Comparison of ENCODE assay signal across 8 cellular contexts in the genomic region with DNA sequence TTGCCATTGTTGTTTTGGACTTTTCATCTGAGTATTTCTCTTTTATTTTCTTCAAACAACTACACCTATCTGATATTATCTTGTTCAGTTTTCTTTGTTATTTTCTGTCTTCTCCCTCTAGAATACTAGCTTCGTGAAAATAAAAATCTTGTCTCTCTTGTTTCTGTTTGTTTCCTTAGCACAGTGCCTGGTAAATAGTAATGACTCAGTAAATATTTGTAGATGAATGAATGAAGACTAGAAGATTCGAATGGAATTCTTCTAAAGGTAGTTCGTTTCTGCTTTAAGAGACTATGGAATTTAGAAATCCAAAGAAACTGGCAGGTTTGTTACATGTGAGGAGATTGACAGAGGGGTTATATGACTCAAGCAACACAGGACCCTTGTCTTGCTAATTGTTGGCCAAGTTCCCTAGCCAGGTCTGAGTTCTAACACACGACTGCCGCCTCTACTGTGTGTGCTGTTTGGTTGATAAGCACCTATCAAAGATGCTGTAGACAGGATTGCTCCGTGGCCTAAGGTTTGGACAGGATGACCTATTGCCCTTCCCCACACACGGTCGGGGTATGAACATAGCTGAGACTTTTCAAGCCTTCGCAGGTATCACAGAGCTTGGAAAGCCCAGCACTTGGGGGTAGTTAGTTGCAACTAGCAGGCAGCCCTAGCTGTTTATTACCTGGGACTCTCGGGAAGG. TPM values are rescaled to one million over a fixed set of nuclear protein-coding genes. Genes with fewer than 3 reads are reported as not detected.
A peak's percentile ranks its signal among the peaks of the same experiment; 100 is the strongest.
DNase-seq lines count a peak whose midpoint lies in the region; ATAC-seq, FAIRE-seq and TF ChIP-seq lines count a peak whose summit lies in the region.

No MANE protein-coding gene starts in this region.

- 5% methylated on average over 9 of the region's 10 CpGs for WGBS in A549 (ENCODE audit: missing lambda C conversion rate)

- no peaks in the 10 kb centered on the region for H3K27me3 Mint-ChIP-seq in activated naive CD8-positive, alpha-beta T cell treated with anti-CD3 and anti-CD28 coated beads for 36 hours

- DNase-seq in A549 (ENCODE audit: low read depth in 1 of 2, low spot score in 1 of 2) (peak in 1 of 2 experiments; percentile 32), NCI-H2227 treated with DMSO at 0.1 percent for 48 hours (lab: John Stamatoyannopoulos, UW) (no peak), NCI-H1930 (lab: John Stamatoyannopoulos, UW) (no peak)
- no peak for DNase-seq in activated naive CD8-positive, alpha-beta T cell treated with anti-CD3 and anti-CD28 coated beads for 36 hours
- no peak for DNase-seq in stimulated activated effector memory CD8-positive, alpha-beta T cell treated with anti-CD3 and anti-CD28 coated beads, Interleukin-12 subunit alpha, Interleukin-12 subunit beta, amount 100 ng/mL, for 72 hours (ENCODE audit: low spot score in 2 of 2)

- no peak for TF ChIP-seq EP300 in A549 (IDR thresholded peaks at IDR 0.05)

- peaks cover 12% of the 10 kb centered on the region for H3K36me3 Mint-ChIP-seq in activated naive CD8-positive, alpha-beta T cell treated with anti-CD3 and anti-CD28 coated beads for 36 hours
- H3K36me3 Mint-ChIP-seq in stimulated activated effector memory CD8-positive, alpha-beta T cell treated with anti-CD3 and anti-CD28 coated beads, Interleukin-12 subunit alpha, Interleukin-12 subunit beta, amount 100 ng/mL, for 72 hours: no peaks in the 10 kb centered on the region

- H3K4me1 ChIP-seq in A549: peaks cover 26% of the 10 kb centered on the region

- H3K9me3 ChIP-seq in A549 (no peaks in the 10 kb centered on the region), iPS-18c (ENCODE audit: control insufficient read depth, insufficient read depth, low read length) (no peaks in the 10 kb centered on the region)

- peak overlapping the region; percentile 97 for H3K4me3 Mint-ChIP-seq in activated naive CD8-positive, alpha-beta T cell treated with anti-CD3 and anti-CD28 coated beads for 36 hours
- peak overlapping the region; percentile 99 for H3K4me3 Mint-ChIP-seq in stimulated activated effector memory CD8-positive, alpha-beta T cell treated with anti-CD3 and anti-CD28 coated beads, Interleukin-12 subunit alpha, Interleukin-12 subunit beta, amount 100 ng/mL, for 72 hours

- TF ChIP-seq POLR2A in A549 (IDR thresholded peaks at IDR 0.05; ENCODE audit: low read length): no peak

- H3K27ac Mint-ChIP-seq in activated naive CD8-positive, alpha-beta T cell treated with anti-CD3 and anti-CD28 coated beads for 36 hours: peak overlapping the region; percentile 49
- H3K27ac Mint-ChIP-seq in stimulated activated effector memory CD8-positive, alpha-beta T cell treated with anti-CD3 and anti-CD28 coated beads, Interleukin-12 subunit alpha, Interleukin-12 subunit beta, amount 100 ng/mL, for 72 hours: peak overlapping the region; percentile 93

- no peak for TF ChIP-seq CTCF in A549 (IDR thresholded peaks at IDR 0.05)

- CTCF ChIA-PET in A549 (lab: Yijun Ruan, JAX): interaction anchor here (0.9 to 2.5 kb wide), 7 partner anchors 9 to 150 kb away, joined by 3 to 8 read pairs (median 3); partner anchors contain the start of gene FZD4

- ATAC-seq in A549 (peak; percentile 57), GM18502 (IDR thresholded peaks at IDR 0.05; ENCODE audit: poor library complexity, unreplicated experiment) (peak; percentile 4), HG03139 (IDR thresholded peaks at IDR 0.05; ENCODE audit: unreplicated experiment) (peak; percentile 5)
- peak; percentile 2 for ATAC-seq in stimulated activated effector memory CD8-positive, alpha-beta T cell treated with anti-CD3 and anti-CD28 coated beads, Interleukin-12 subunit alpha, Interleukin-12 subunit beta, amount 100 ng/mL, for 72 hours

- H3K4me2 ChIP-seq in A549: peak overlapping the region; percentile 72

- H3K9me3 Mint-ChIP-seq in activated naive CD8-positive, alpha-beta T cell treated with anti-CD3 and anti-CD28 coated beads for 36 hours: peaks cover 1% of the 10 kb centered on the region
- H3K9me3 Mint-ChIP-seq in stimulated activated effector memory CD8-positive, alpha-beta T cell treated with anti-CD3 and anti-CD28 coated beads, Interleukin-12 subunit alpha, Interleukin-12 subunit beta, amount 100 ng/mL, for 72 hours: no peaks in the 10 kb centered on the region

- H3K27ac ChIP-seq in A549: peak overlapping the region; percentile 94

- peaks cover 37% of the 10 kb centered on the region for H3K4me1 Mint-ChIP-seq in activated naive CD8-positive, alpha-beta T cell treated with anti-CD3 and anti-CD28 coated beads for 36 hours
- peaks cover 47% of the 10 kb centered on the region for H3K4me1 Mint-ChIP-seq in stimulated activated effector memory CD8-positive, alpha-beta T cell treated with anti-CD3 and anti-CD28 coated beads, Interleukin-12 subunit alpha, Interleukin-12 subunit beta, amount 100 ng/mL, for 72 hours

- FAIRE-seq in A549 (lab: Jason Lieb, UNC): no peak

- TF ChIP-seq RAD21 in A549 (conservative IDR thresholded peaks at IDR 0.05 in 1 of 2, IDR thresholded peaks at IDR 0.05 in 1 of 2): no peak

- peak overlapping the region; percentile 94 for H3K4me3 ChIP-seq in A549
- peak overlapping the region; percentile 85 for H3K4me3 ChIP-seq in iPS-18c (ENCODE audit: insufficient read depth, low read depth, low read length)

- POLR2A ChIA-PET in A549 (lab: Yijun Ruan, JAX): interaction anchor here (1.0 to 1.9 kb wide), 5 partner anchors 14 to 82 kb away, joined by 3 to 16 read pairs (median 5); partner anchors contain the start of gene FZD4

TF ChIP-seq in A549, 52 proteins besides CTCF, POLR2A, EP300 and RAD21:
- TF ChIP-seq TFCP2L1 (CRISPR knock-in tag; IDR thresholded peaks at IDR 0.05): no peak
- TF ChIP-seq, protein P1, sequence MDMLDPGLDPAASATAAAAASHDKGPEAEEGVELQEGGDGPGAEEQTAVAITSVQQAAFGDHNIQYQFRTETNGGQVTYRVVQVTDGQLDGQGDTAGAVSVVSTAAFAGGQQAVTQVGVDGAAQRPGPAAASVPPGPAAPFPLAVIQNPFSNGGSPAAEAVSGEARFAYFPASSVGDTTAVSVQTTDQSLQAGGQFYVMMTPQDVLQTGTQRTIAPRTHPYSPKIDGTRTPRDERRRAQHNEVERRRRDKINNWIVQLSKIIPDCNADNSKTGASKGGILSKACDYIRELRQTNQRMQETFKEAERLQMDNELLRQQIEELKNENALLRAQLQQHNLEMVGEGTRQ (IDR thresholded peaks at IDR 0.05): no peak
- TF ChIP-seq EHF (CRISPR knock-in tag; IDR thresholded peaks at IDR 0.05): no peak
- no peak for TF ChIP-seq ZC3H11A (IDR thresholded peaks at IDR 0.05)
- TF ChIP-seq CHD2 (IDR thresholded peaks at IDR 0.05; ENCODE audit: low read length, partially characterized antibody): no peak
- no peak for TF ChIP-seq MAZ (IDR thresholded peaks at IDR 0.05; ENCODE audit: borderline replicate concordance, low read depth, low read length)
- TF ChIP-seq CBX8 (IDR thresholded peaks at IDR 0.05): no peak
- no peak for TF ChIP-seq HOXB13 (CRISPR knock-in tag; IDR thresholded peaks at IDR 0.05; ENCODE audit: low read depth)
- no peak for TF ChIP-seq CBX2 (IDR thresholded peaks at IDR 0.05; ENCODE audit: borderline replicate concordance, low read depth)
- no peak for TF ChIP-seq KDM5A (IDR thresholded peaks at IDR 0.05)
- TF ChIP-seq KDM1A (IDR thresholded peaks at IDR 0.05; ENCODE audit: low read depth): no peak

RNA-seq across cellular contexts. Expression of gene TMEM135, which starts 0.8 kb away (rescaled TPM):
- 17.7 and 18.4 TPM in 2 replicates for polyA plus RNA-seq in A549 (2011; rRNA removed)
- polyA plus RNA-seq in A549 (2012; cell fraction: cytosol; rRNA removed): 5.4 and 7.2 TPM in 2 replicates
- 7.2 and 13.8 TPM in 2 replicates for polyA plus RNA-seq in A549 (2012; cell fraction: nucleus; rRNA removed)
- polyA plus RNA-seq in A549 (2017; fragmentation: RNase III; extraction: RNeasy Plus Mini Kit Qiagen cat#74134 plus additional on column Dnase treatment): 10.7 to 18.5 TPM (median 17.8 TPM) in 3 replicates
- 12.8 and 20.2 TPM in 2 replicates for polyA minus RNA-seq in A549 (2011; rRNA and poly(A)+ RNA removed)
- 10 to 100 TPM; 22.8 to 29.0 TPM for total RNA-seq in activated naive CD8-positive, alpha-beta T cell treated with anti-CD3 and anti-CD28 coated beads for 36 hours

Comparison
In these comparisons a context has a peak if more than half of its experiments do, and no peak if none do; other contexts are left out.
1. ATAC-seq: peak in every context shown above with its lines; median percentile 57 in A549; 5 in HG03139; 4 in GM18502; 2 in stimulated activated effector memory CD8-positive, alpha-beta T cell treated with anti-CD3 and anti-CD28 coated beads, Interleukin-12 subunit alpha, Interleukin-12 subunit beta, amount 100 ng/mL, for 72 hours.